ENCODE assay signal across 16 cellular contexts in genomic region chr20:50376888-50377459, GRCh38.
DNase-seq lines count a peak whose midpoint lies in the region; ATAC-seq and TF ChIP-seq lines count a peak whose summit lies in the region.
"Had no signal": no experiment of that assay in that cellular context is flagged by ENCODE, and none has a peak within 500 bp of the region (broad histone marks: within the 10 kb centered on the region; RNA-seq: fewer than 3 reads in every experiment).

No MANE protein-coding gene starts in this region.

- H2AFZ ChIP-seq in MM.1S (ENCODE audit: low read length), result no peak overlapping the region

- H3K9me3 ChIP-seq in MM.1S (replicated peaks; ENCODE audit: insufficient read depth, low read length), result no peaks in the 10 kb centered on the region
- H3K9me3 ChIP-seq in psoas muscle, result no peaks in the 10 kb centered on the region
- no peaks in the 10 kb centered on the region for H3K9me3 ChIP-seq in T-helper 17 cell (ENCODE audit: control insufficient read depth, low read length, poor library complexity, severe bottlenecking)
- H3K9me3 ChIP-seq: pancreas, spleen had no signal

- H3K4me1 ChIP-seq in MM.1S (ENCODE audit: low read length) (0 out of 2 replicates have a peak, but pooled peaks cover 3% of the 10 kb centered on the region), psoas muscle (peaks cover 42% of the 10 kb centered on the region)

- H3K4me1 Mint-ChIP-seq in MCF 10A (ENCODE audit: insufficient read depth, unreplicated experiment) (peaks cover 65% of the 10 kb centered on the region), T-helper 17 cell (peaks cover 17% of the 10 kb centered on the region)
- H3K4me1 Mint-ChIP-seq: endodermal cell had no signal

- H3K27me3 Mint-ChIP-seq in MCF 10A (ENCODE audit: insufficient read depth, unreplicated experiment) (no peaks in the 10 kb centered on the region), T-helper 17 cell (peaks cover 7% of the 10 kb centered on the region)

- DNase-seq in NK-92 treated with Interleukin-12 subunit alpha and Interleukin-12 subunit beta, amount 100 ng/mL, for 24 hours (lab: John Stamatoyannopoulos, UW), result peak; percentile 15
- DNase-seq in NK-92 (lab: John Stamatoyannopoulos, UW; ENCODE audit: unreplicated experiment) (no peak), MM.1S (peak; percentile 22), MCF 10A (ENCODE audit: unreplicated experiment) (peak; percentile 77), psoas muscle (peak in 1 of 2 donors; percentile 66), T-helper 17 cell (no peak), C1 segment of cervical spinal cord (lab: John Stamatoyannopoulos, UW) (no peak)
- DNase-seq: activated B cell treated with CpG ODN at 0.5 μM for 24 hours, DMS79, endodermal cell, foreskin melanocyte, HFFc6, pancreas, spleen had no signal

- ATAC-seq in psoas muscle (peak in 2 of 4 donors; percentile 21 to 30), T-helper 17 cell (no peak), HG03571 (IDR thresholded peaks at IDR 0.05; ENCODE audit: unreplicated experiment) (no peak)
- ATAC-seq: pancreas had no signal

- H3K4me3 Mint-ChIP-seq in MCF 10A (ENCODE audit: unreplicated experiment) (no peak overlapping the region), T-helper 17 cell (no peak overlapping the region)
- H3K4me3 Mint-ChIP-seq: activated B cell treated with CpG ODN at 0.5 μM for 24 hours; activated naive CD8-positive, alpha-beta T cell; endodermal cell; HFFc6 had no signal

- no peak overlapping the region for H3K9ac ChIP-seq in MM.1S (ENCODE audit: low read length)

- BruUV-seq in MCF 10A (replicated peaks; lab: Mats Ljungman, UMichigan), result no TSS peak

- H3K4me2 ChIP-seq in MM.1S (ENCODE audit: low read depth, low read length), result no peak overlapping the region

- H3F3A ChIP-seq in MM.1S (ENCODE audit: insufficient read depth, low read length), result no peaks in the 10 kb centered on the region

- H3K9me3 Mint-ChIP-seq in MCF 10A (ENCODE audit: unreplicated experiment), result no peaks in the 10 kb centered on the region
- H3K9me3 Mint-ChIP-seq: activated B cell treated with CpG ODN at 0.5 μM for 24 hours, endodermal cell, HFFc6 had no signal

- POLR2A ChIA-PET in MCF 10A (lab: Yijun Ruan, JAX), result interaction anchor here (1.1 to 2.2 kb wide), 3 partner anchors 11 to 85 kb away, joined by 3 to 7 read pairs (median 4); no protein-coding TSS in a partner anchor

- CTCF ChIA-PET in MCF 10A (lab: Yijun Ruan, JAX), result interaction anchor here (0.6 to 1.8 kb wide), 3 partner anchors 13 to 68 kb away, joined by 3 to 5 read pairs (median 4); no protein-coding TSS in a partner anchor

- no peaks in the 10 kb centered on the region for H3K9me2 ChIP-seq in MM.1S (replicated peaks; ENCODE audit: insufficient read depth, low read length)

- H3K27ac Mint-ChIP-seq in MCF 10A (ENCODE audit: low read depth, unreplicated experiment) (peak overlapping the region; percentile 63), T-helper 17 cell (no peak overlapping the region)
- H3K27ac Mint-ChIP-seq: activated B cell treated with CpG ODN at 0.5 μM for 24 hours; activated naive CD8-positive, alpha-beta T cell; endodermal cell; HFFc6 had no signal

- WGBS in psoas muscle, 3 donors, result 65 to 92% (median 73%) methylated on average over 17 of the region's 17 CpGs

- no peaks in the 10 kb centered on the region for H3K79me2 ChIP-seq in MM.1S (ENCODE audit: low read length)

- intact Hi-C loops in MCF 10A (cut with micrococcal nuclease) (loop anchor here (5.0 kb wide), 2 partner anchors 45 to 110 kb away; no protein-coding TSS in a partner anchor), psoas muscle (cut with DNase I) (loop anchor here (5.0 kb wide), 3 partner anchors 70 to 100 kb away; no protein-coding TSS in a partner anchor)

- H3K4me3 ChIP-seq in MM.1S (ENCODE audit: low read length), result no peak overlapping the region
- H3K4me3 ChIP-seq in psoas muscle, result no peak overlapping the region
- H3K4me3 ChIP-seq: pancreas, spleen had no signal

- H3K27ac ChIP-seq in MM.1S (ENCODE audit: low read length), result no peak overlapping the region
- H3K27ac ChIP-seq in psoas muscle, result peak overlapping the region; percentile 94
- H3K27ac ChIP-seq: pancreas, spleen had no signal

- H4K20me1 ChIP-seq in MM.1S (ENCODE audit: insufficient read depth, low read length), result no peaks in the 10 kb centered on the region

- TF ChIP-seq CTCF in MM.1S (IDR thresholded peaks at IDR 0.05; ENCODE audit: low read length) (no peak), MCF 10A (IDR thresholded peaks at IDR 0.05; ENCODE audit: unreplicated experiment) (no peak), psoas muscle (IDR thresholded peaks at IDR 0.05) (no peak)

- H3K36me3 ChIP-seq in MM.1S (replicated peaks; ENCODE audit: insufficient read depth, low read length) (no peaks in the 10 kb centered on the region), psoas muscle (ENCODE audit: insufficient read depth in 1 of 2, low read depth in 1 of 2) (no peaks in the 10 kb centered on the region)
- H3K36me3 ChIP-seq: pancreas, spleen had no signal

- H3K27me3 ChIP-seq in MM.1S (replicated peaks; ENCODE audit: insufficient read depth, low read length) (peaks cover 29% of the 10 kb centered on the region), psoas muscle (ENCODE audit: insufficient read depth in 3 of 3, low read length in 2 of 3) (no peaks in the 10 kb centered on the region)
- H3K27me3 ChIP-seq: pancreas had no signal

- H3K36me3 Mint-ChIP-seq in MCF 10A (ENCODE audit: insufficient read depth, unreplicated experiment), result no peaks in the 10 kb centered on the region
- no peaks in the 10 kb centered on the region for H3K36me3 Mint-ChIP-seq in T-helper 17 cell (ENCODE audit: low read depth)
- H3K36me3 Mint-ChIP-seq: activated naive CD8-positive, alpha-beta T cell had no signal

Comparison
In these comparisons a context has a peak if more than half of its experiments do, and no peak if none do; other contexts are left out.
1. DNase-seq: peak in NK-92 treated with Interleukin-12 subunit alpha and Interleukin-12 subunit beta, amount 100 ng/mL, for 24 hours (single experiment), MM.1S (single experiment) and MCF 10A (single experiment); none in NK-92 (single experiment), T-helper 17 cell (0 of 3) and C1 segment of cervical spinal cord (0 of 14).